In genomic region chr4:139672215-139672614, GRCh38 we compare ENCODE assay signal across 1 cellular context.
TF ChIP-seq lines count a peak whose summit lies in the region.

No MANE protein-coding gene starts in this region.

TF ChIP-seq in HepG2, 621 proteins besides CTCF, POLR2A, EP300 and RAD21:
- no peak for TF ChIP-seq RNF219 (CRISPR knock-in tag; IDR thresholded peaks at IDR 0.05)
- no peak for TF ChIP-seq PRDM4 (CRISPR knock-in tag; IDR thresholded peaks at IDR 0.05; ENCODE audit: borderline replicate concordance)
- TF ChIP-seq THAP8 (CRISPR knock-in tag; IDR thresholded peaks at IDR 0.05; ENCODE audit: borderline replicate concordance), result no peak
- no peak for TF ChIP-seq AGO2 (optimal IDR thresholded peaks at IDR 0.05; ENCODE audit: low read depth, low read length)
- no peak for TF ChIP-seq TCF12 (IDR thresholded peaks at IDR 0.05)
- no peak for TF ChIP-seq TCF12 (CRISPR knock-in tag; IDR thresholded peaks at IDR 0.05)
- no peak for TF ChIP-seq ZNF382 (CRISPR knock-in tag; IDR thresholded peaks at IDR 0.05; ENCODE audit: borderline replicate concordance)
- TF ChIP-seq GATAD1 (CRISPR knock-in tag; IDR thresholded peaks at IDR 0.05), result no peak
- no peak for TF ChIP-seq POLR2AphosphoS5 (IDR thresholded peaks at IDR 0.05; ENCODE audit: low read depth, low read length)
- no peak for TF ChIP-seq CSRNP2 (CRISPR knock-in tag; conservative IDR thresholded peaks at IDR 0.05; ENCODE audit: low read depth)
- no peak for TF ChIP-seq ZBTB14 (CRISPR knock-in tag; IDR thresholded peaks at IDR 0.05)
- TF ChIP-seq ONECUT2 (CRISPR knock-in tag; IDR thresholded peaks at IDR 0.05), result no peak
